Comparison of ENCODE assay signal across 2 cellular contexts in genomic region chr5:886051-886450, GRCh38.
A peak's percentile ranks its signal among the peaks of the same experiment; 100 is the strongest.
TF ChIP-seq lines count a peak whose summit lies in the region.

No MANE protein-coding gene starts in this region.

TF ChIP-seq in GM12891, 5 proteins besides CTCF, POLR2A, EP300 and RAD21:
- TF ChIP-seq PAX5 (IDR thresholded peaks at IDR 0.05; ENCODE audit: insufficient read depth, low read length, severe bottlenecking) (no peak), POLR2AphosphoS5 (IDR thresholded peaks at IDR 0.05; ENCODE audit: low read depth, low read length) (0 out of 2 replicates have a peak, but pooled peaks have one; percentile 14), SPI1 (IDR thresholded peaks at IDR 0.05; ENCODE audit: low read depth, low read length) (no peak)

TF ChIP-seq in HepG2, 621 proteins besides CTCF, POLR2A, EP300 and RAD21:
- TF ChIP-seq KDM5B (CRISPR knock-in tag; IDR thresholded peaks at IDR 0.05; ENCODE audit: borderline replicate concordance), result no peak
- TF ChIP-seq RBFOX2 (IDR thresholded peaks at IDR 0.05; ENCODE audit: low read depth, low read length), result 0 out of 2 replicates have a peak, but pooled peaks have one; percentile 34
- TF ChIP-seq, protein P1, sequence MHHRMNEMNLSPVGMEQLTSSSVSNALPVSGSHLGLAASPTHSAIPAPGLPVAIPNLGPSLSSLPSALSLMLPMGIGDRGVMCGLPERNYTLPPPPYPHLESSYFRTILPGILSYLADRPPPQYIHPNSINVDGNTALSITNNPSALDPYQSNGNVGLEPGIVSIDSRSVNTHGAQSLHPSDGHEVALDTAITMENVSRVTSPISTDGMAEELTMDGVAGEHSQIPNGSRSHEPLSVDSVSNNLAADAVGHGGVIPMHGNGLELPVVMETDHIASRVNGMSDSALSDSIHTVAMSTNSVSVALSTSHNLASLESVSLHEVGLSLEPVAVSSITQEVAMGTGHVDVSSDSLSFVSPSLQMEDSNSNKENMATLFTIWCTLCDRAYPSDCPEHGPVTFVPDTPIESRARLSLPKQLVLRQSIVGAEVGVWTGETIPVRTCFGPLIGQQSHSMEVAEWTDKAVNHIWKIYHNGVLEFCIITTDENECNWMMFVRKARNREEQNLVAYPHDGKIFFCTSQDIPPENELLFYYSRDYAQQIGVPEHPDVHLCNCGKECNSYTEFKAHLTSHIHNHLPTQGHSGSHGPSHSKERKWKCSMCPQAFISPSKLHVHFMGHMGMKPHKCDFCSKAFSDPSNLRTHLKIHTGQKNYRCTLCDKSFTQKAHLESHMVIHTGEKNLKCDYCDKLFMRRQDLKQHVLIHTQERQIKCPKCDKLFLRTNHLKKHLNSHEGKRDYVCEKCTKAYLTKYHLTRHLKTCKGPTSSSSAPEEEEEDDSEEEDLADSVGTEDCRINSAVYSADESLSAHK (CRISPR knock-in tag; IDR thresholded peaks at IDR 0.05; ENCODE audit: borderline replicate concordance), result no peak
- no peak for TF ChIP-seq NCOA1 (CRISPR knock-in tag; IDR thresholded peaks at IDR 0.05)
- no peak for TF ChIP-seq ZNF761 (CRISPR knock-in tag; conservative IDR thresholded peaks at IDR 0.05)
- TF ChIP-seq ZNF367 (CRISPR knock-in tag; IDR thresholded peaks at IDR 0.05; ENCODE audit: borderline replicate concordance), result no peak
TF ChIP-seq in HepG2: peak in this region for 1.
